ENCODE assay signal across 8 cellular contexts in the genomic region with DNA sequence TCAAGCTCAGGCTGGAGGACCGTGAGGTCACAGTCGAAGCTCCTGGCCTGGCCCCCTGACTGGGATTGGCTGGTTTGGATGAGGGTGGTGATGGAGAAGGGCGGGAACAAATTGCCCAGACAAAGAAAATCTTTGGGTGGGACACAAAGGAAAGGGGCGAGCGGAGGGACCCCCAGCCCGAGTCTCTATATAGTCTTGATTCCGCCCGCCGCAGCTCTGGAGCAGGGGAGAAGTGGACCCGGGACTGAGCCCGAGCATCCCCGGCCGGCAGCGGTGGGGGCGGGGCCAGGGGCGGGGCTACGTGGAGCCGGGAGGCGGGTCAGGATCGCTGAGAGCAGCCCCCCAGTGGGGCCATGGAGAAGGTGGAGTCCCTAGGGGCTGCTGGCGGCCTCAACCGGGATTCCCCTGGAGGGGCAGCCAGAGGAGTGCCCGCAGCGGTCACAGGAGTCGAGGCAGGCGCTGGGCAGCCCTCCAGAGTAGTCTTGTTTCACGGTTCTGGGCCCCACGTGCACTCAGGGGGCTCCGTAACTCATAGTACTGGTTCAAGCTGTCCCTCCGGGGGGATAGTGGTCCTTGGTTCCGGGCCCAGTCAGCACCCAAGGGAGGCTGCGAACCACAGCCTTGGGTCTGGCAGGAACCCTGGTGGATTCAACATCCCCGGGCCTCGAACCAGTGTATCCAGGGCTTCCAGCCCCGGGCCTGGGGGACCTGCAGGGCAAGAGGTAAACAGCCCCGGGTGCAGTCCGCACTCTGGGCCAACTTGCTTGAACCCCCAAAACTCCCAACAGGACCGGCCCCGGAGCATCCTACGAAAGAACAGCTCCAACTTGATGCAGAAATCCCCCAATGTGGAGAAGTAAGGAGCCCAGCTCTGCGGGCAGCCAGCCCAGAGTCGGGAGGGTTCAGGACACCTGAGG. TPM values are rescaled to one million over a fixed set of nuclear protein-coding genes. Genes with fewer than 3 reads are reported as not detected.
DNase-seq lines count a peak whose midpoint lies in the region; ATAC-seq, FAIRE-seq and TF ChIP-seq lines count a peak whose summit lies in the region.

No MANE protein-coding gene starts in this region.

- H3K27me3 ChIP-seq in bronchial epithelial cell (ENCODE audit: control insufficient read depth, insufficient read depth, low read length): no peaks in the 10 kb centered on the region

- H3K36me3 ChIP-seq in bronchial epithelial cell (ENCODE audit: control insufficient read depth, insufficient read depth, low read length): peaks cover 7% of the 10 kb centered on the region

- H3K4me3 ChIP-seq in WI38 (ENCODE audit: low read depth, low read length) (peak overlapping the region; percentile 84), bronchial epithelial cell (ENCODE audit: low read depth, low read length) (peak overlapping the region; percentile 87)

- peak; percentile 22 for ATAC-seq in GM18508 (IDR thresholded peaks at IDR 0.05; ENCODE audit: insufficient read depth, unreplicated experiment)
- ATAC-seq in HG02678 (IDR thresholded peaks at IDR 0.05; ENCODE audit: unreplicated experiment): peak; percentile 36

- DNase-seq in NCI-H1694 (lab: John Stamatoyannopoulos, UW) (peak; percentile 82), bronchial epithelial cell (ENCODE audit: low read depth) (peak; percentile 76), islet precursor cell (peak; percentile 96), retina (no peak)
- peak; percentile 75 for DNase-seq in stimulated activated CD4-positive, alpha-beta T cell treated with anti-CD3 and anti-CD28 coated beads, Interleukin-12 subunit alpha, Interleukin-12 subunit beta, amount 100 ng/mL, for 4 hours

- no peak for FAIRE-seq in bronchial epithelial cell (lab: Jason Lieb, UNC)

- TF ChIP-seq CTCF in WI38 (IDR thresholded peaks at IDR 0.05; ENCODE audit: low read depth, low read length): no peak
- TF ChIP-seq CTCF in bronchial epithelial cell (IDR thresholded peaks at IDR 0.05; ENCODE audit: insufficient read depth, low read length, severe bottlenecking): no peak

RNA-seq across cellular contexts. Expression of gene NEURL4, which starts 1.2 kb away (rescaled TPM):
- 14.7 and 17.7 TPM in 2 replicates for total RNA-seq in bronchial epithelial cell

RNA-seq across cellular contexts. Expression of gene ACAP1, which starts 6.0 kb away (rescaled TPM):
- total RNA-seq in bronchial epithelial cell: 0.26 and 4.2 TPM in 2 replicates

RNA-seq across cellular contexts. Expression of gene GPS2, which starts 15.2 kb away (rescaled TPM):
- total RNA-seq in bronchial epithelial cell: 22.4 and 35.7 TPM in 2 replicates

RNA-seq across cellular contexts. Expression of gene KCTD11, which starts 21.6 kb away (rescaled TPM):
- total RNA-seq in bronchial epithelial cell: 24.2 and 26.6 TPM in 2 replicates

RNA-seq across cellular contexts. Expression of gene EIF5A, which starts 22.9 kb away (rescaled TPM):
- total RNA-seq in bronchial epithelial cell: 653 and 709 TPM in 2 replicates
